Comparison of ENCODE assay signal across 13 cellular contexts in the genomic region with DNA sequence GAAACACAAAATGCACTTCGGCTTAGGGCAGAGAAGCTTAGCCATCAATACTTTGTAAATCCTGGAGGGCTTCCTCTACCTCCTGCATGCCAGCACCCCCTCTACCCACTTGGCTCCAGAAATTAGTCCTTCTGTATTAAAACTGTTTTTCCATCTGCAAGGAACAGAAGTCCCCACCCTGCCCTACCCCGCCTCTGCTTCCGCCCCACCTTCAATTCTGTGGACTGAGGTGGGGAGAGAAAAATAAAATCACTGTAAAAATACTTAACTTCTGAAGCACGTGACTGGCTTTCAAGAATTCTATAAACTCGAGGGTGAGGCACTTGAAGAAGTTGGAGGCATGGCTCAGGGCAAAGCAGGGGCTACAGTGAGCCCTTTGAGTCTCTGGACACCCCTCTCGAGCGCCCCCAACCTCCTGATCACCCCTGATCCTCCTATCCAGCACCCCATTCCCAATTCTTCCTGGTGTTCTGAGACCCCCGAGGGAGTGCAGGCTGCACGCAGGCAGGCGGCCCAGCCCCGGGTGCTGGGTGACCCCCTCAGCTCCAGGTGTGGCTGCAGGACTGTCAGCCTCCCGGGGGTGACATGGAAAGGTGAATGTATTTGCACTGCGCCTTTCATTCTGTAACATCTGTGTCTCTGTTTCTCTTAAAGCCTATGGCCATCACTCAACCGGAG.
"Had no signal": no experiment of that assay in that cellular context is flagged by ENCODE, and none has a peak within 500 bp of the region (broad histone marks: within the 10 kb centered on the region; RNA-seq: fewer than 3 reads in every experiment).

No MANE protein-coding gene starts in this region.

- H3K9me3 ChIP-seq: sigmoid colon had no signal

- H3K27me3 ChIP-seq: sigmoid colon had no signal

- H3K9me3 Mint-ChIP-seq: activated naive CD8-positive, alpha-beta T cell treated with anti-CD3 and anti-CD28 coated beads, Interleukin-2, amount 50 U/mL, for 24 hours had no signal

- H3K4me3 Mint-ChIP-seq: activated CD4-positive, alpha-beta T cell treated with anti-CD3 and anti-CD28 coated beads for 36 hours; activated naive CD8-positive, alpha-beta T cell treated with anti-CD3 and anti-CD28 coated beads, Interleukin-2, amount 50 U/mL, for 24 hours had no signal

- FAIRE-seq: astrocyte, urothelium cell line had no signal

- H3K27ac ChIP-seq: coronary artery, sigmoid colon, VCaP had no signal

- DNase-seq: activated CD4-positive, alpha-beta T cell treated with anti-CD3 and anti-CD28 coated beads for 36 hours; activated naive CD4-positive, alpha-beta T cell treated with Interleukin-2 at 50 U/mL for 16 hours; activated naive CD8-positive, alpha-beta T cell treated with anti-CD3 and anti-CD28 coated beads, Interleukin-2, amount 50 U/mL, for 24 hours; caudate nucleus; effector memory CD4-positive, alpha-beta T cell; sigmoid colon; stimulated activated naive CD8-positive, alpha-beta T cell treated with anti-CD3 and anti-CD28 coated beads, Interleukin-15, Interleukin-2, amounts not matched to agents 100 U/mL and 50 U/mL, for 24 hours; T1000 had no signal

- H3K27ac Mint-ChIP-seq: activated CD4-positive, alpha-beta T cell treated with anti-CD3 and anti-CD28 coated beads for 36 hours; activated naive CD8-positive, alpha-beta T cell treated with anti-CD3 and anti-CD28 coated beads, Interleukin-2, amount 50 U/mL, for 24 hours had no signal

- H3K4me3 ChIP-seq: coronary artery, sigmoid colon had no signal

- ATAC-seq: activated CD4-positive, alpha-beta T cell treated with anti-CD3 and anti-CD28 coated beads for 36 hours; activated naive CD8-positive, alpha-beta T cell treated with anti-CD3 and anti-CD28 coated beads, Interleukin-2, amount 50 U/mL, for 24 hours; left lobe of liver; stimulated activated naive CD8-positive, alpha-beta T cell treated with anti-CD3 and anti-CD28 coated beads, Interleukin-15, Interleukin-2, amounts not matched to agents 100 U/mL and 50 U/mL, for 24 hours had no signal

- H3K36me3 ChIP-seq: sigmoid colon had no signal
